Comparison of ENCODE assay signal across 14 cellular contexts in the genomic region with DNA sequence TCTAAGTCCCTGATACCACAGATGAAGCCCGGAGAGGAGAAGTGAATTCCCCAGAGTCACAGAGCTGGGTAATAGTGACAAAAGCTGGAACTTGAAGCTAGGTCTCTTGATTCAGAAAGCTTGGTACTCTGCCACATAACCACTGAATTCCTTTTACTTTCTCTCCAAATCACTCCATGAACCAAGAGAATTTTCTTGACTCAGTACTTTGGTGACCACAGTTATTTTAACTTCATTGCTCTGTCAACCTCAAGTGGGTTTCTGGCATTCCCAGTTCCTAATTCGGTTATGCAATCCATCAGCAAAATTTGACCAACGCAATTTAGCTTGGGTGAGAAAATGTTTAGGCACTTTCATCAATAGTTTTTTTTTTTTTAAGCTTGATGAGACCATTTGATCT.
A peak's percentile ranks its signal among the peaks of the same experiment; 100 is the strongest.
DNase-seq lines count a peak whose midpoint lies in the region; ATAC-seq and TF ChIP-seq lines count a peak whose summit lies in the region.
"Had no signal": no experiment of that assay in that cellular context is flagged by ENCODE, and none has a peak within 500 bp of the region (broad histone marks: within the 10 kb centered on the region; RNA-seq: fewer than 3 reads in every experiment).

No MANE protein-coding gene starts in this region.

- peak overlapping the region; percentile 25; the same call in 1 of the 2 replicates for H3K27ac ChIP-seq in ACC112 (ENCODE audit: low read depth, low read length)
- H3K27ac ChIP-seq: right lobe of liver, VCaP had no signal

- H3K9me3 ChIP-seq in BE2C = no peaks in the 10 kb centered on the region
- H3K9me3 ChIP-seq: right lobe of liver had no signal

- TF ChIP-seq CTCF in astrocyte of the cerebellum (IDR thresholded peaks at IDR 0.05; ENCODE audit: low read depth, low read length, missing control alignments) (no peak), BE2C (IDR thresholded peaks at IDR 0.05; ENCODE audit: low read depth, low read length) (no peak)

- H3K27me3 ChIP-seq in ACC112 (ENCODE audit: insufficient read depth, low read length) = no peaks in the 10 kb centered on the region
- H3K27me3 ChIP-seq in BE2C = no peaks in the 10 kb centered on the region
- H3K27me3 ChIP-seq: right lobe of liver had no signal

- H3K36me3 ChIP-seq in ACC112 (ENCODE audit: insufficient read depth, low read length) (no peaks in the 10 kb centered on the region), BE2C (no peaks in the 10 kb centered on the region; the same call in 1 of the 2 replicates)
- H3K36me3 ChIP-seq: right lobe of liver had no signal

- H3K4me3 ChIP-seq in ACC112 (ENCODE audit: low read depth, low read length) (no peak overlapping the region), astrocyte of the cerebellum (ENCODE audit: low read depth, low read length) (no peak overlapping the region), BE2C (ENCODE audit: low read depth, low read length) (no peak overlapping the region)
- H3K4me3 ChIP-seq: right lobe of liver had no signal

- in situ Hi-C loops in astrocyte of the cerebellum (cut with HindIII; ENCODE audit: low sequenced_read_pairs) = no loop called here

- no peak for ATAC-seq in GM19395 (IDR thresholded peaks at IDR 0.05; ENCODE audit: unreplicated experiment)

- H3K79me2 ChIP-seq in ACC112 (ENCODE audit: control insufficient read depth, insufficient read depth, low read length, unreplicated experiment) = no peaks in the 10 kb centered on the region

- DNase-seq in HT1080 (ENCODE audit: low read depth) (peak; percentile 69), astrocyte of the cerebellum (ENCODE audit: low read depth) (peak; percentile 98), kidney tubule cell (ENCODE audit: low spot score) (peak; percentile 78), BE2C (no peak), NCI-H1048 (lab: John Stamatoyannopoulos, UW) (no peak), NCI-H510A (lab: John Stamatoyannopoulos, UW) (no peak)
- DNase-seq: activated T-cell treated with anti-CD3 and anti-CD28 coated beads for 4 hours, anterior cingulate cortex, NCI-H526, right lobe of liver, Right ventricle myocardium superior had no signal

- H3K4me1 ChIP-seq in ACC112 (ENCODE audit: control insufficient read depth, insufficient read depth, low read length, unreplicated experiment) (peaks cover 17% of the 10 kb centered on the region), BE2C (no peaks in the 10 kb centered on the region)
- H3K4me1 ChIP-seq: right lobe of liver had no signal

- H2AFZ ChIP-seq in ACC112 (ENCODE audit: low read length, unreplicated experiment) = no peak overlapping the region

Comparison
In these comparisons a context has a peak if more than half of its experiments do, and no peak if none do; other contexts are left out.
1. DNase-seq: peak in HT1080 (single experiment), astrocyte of the cerebellum (single experiment) and kidney tubule cell (single experiment); none in BE2C (single experiment), NCI-H1048 (single experiment) and NCI-H510A (single experiment).